Comparison of ENCODE assay signal across 23 cellular contexts in genomic region chr20:59629141-59630045, GRCh38. TPM values are rescaled to one million over a fixed set of nuclear protein-coding genes. Genes with fewer than 3 reads are reported as not detected.
DNase-seq lines count a peak whose midpoint lies in the region; ATAC-seq, FAIRE-seq and TF ChIP-seq lines count a peak whose summit lies in the region.
"Had no signal": no experiment of that assay in that cellular context is flagged by ENCODE, and none has a peak within 500 bp of the region (broad histone marks: within the 10 kb centered on the region; RNA-seq: fewer than 3 reads in every experiment).

No MANE protein-coding gene starts in this region.

- peak overlapping the region; percentile 97 for H3K27ac ChIP-seq in angular gyrus (ENCODE audit: low read depth, low read length)
- peak overlapping the region; percentile 98 for H3K27ac ChIP-seq in layer of hippocampus (ENCODE audit: low read depth, low read length)
- H3K27ac ChIP-seq in sigmoid colon, result no peak overlapping the region
- H3K27ac ChIP-seq in CD8-positive, alpha-beta memory T cell (ENCODE audit: low read depth, low read length), result no peak overlapping the region
- H3K27ac ChIP-seq: C4-2B, HL-60 had no signal

- H3K4me1 Mint-ChIP-seq in CD8-positive, alpha-beta memory T cell, result no peaks in the 10 kb centered on the region
- H3K4me1 Mint-ChIP-seq in activated T-cell treated with anti-CD3 and anti-CD28 coated beads, Interleukin-2, amount 50 U/mL, for 4 hours (ENCODE audit: low read depth), result no peaks in the 10 kb centered on the region
- H3K4me1 Mint-ChIP-seq: GM23338 had no signal

- no peak overlapping the region for H3K27ac Mint-ChIP-seq in CD8-positive, alpha-beta memory T cell
- H3K27ac Mint-ChIP-seq: CD4-positive, alpha-beta T cell; GM23338 had no signal

- POLR2A ChIA-PET in CD8-positive, alpha-beta memory T cell (lab: Charles Lee), result no interaction called here

- CTCF ChIA-PET in CD8-positive, alpha-beta memory T cell (lab: Charles Lee), result no interaction called here

- peaks cover 6 to 10% of the 10 kb centered on the region in 2 donors for H3K27me3 Mint-ChIP-seq in CD8-positive, alpha-beta memory T cell
- peaks cover 11% of the 10 kb centered on the region for H3K27me3 Mint-ChIP-seq in activated T-cell treated with anti-CD3 and anti-CD28 coated beads, Interleukin-2, amount 50 U/mL, for 4 hours (ENCODE audit: low read depth)

- no peak for TF ChIP-seq POLR2A in sigmoid colon (IDR thresholded peaks at IDR 0.05)

- no peak for TF ChIP-seq CTCF in sigmoid colon (IDR thresholded peaks at IDR 0.05)

- no peaks in the 10 kb centered on the region for H3K9me3 ChIP-seq in sigmoid colon
- no peaks in the 10 kb centered on the region for H3K9me3 ChIP-seq in CD8-positive, alpha-beta memory T cell (ENCODE audit: low read length)
- H3K9me3 ChIP-seq: BE2C had no signal

- no peak for DNase-seq in HTR-8/SVneo (ENCODE audit: insufficient read length, low spot score)
- peak; percentile 40 for DNase-seq in sigmoid colon
- no peak for DNase-seq in CD8-positive, alpha-beta memory T cell
- DNase-seq in NCI-H146 (lab: John Stamatoyannopoulos, UW), result no peak
- no peak for DNase-seq in activated T-cell treated with anti-CD3 and anti-CD28 coated beads, Interleukin-2, amount 50 U/mL, for 4 hours
- DNase-seq: ACHN; BE2C; Calu3; CD4-positive, alpha-beta T cell; DMS79 treated with DMSO at 0.1 percent for 48 hours; GF-D8; HCEC 1CT; IMR-90 had no signal

- no peak for TF ChIP-seq EP300 in sigmoid colon (IDR thresholded peaks at IDR 0.05)

- H3K4me3 Mint-ChIP-seq in CD8-positive, alpha-beta memory T cell, result no peak overlapping the region
- no peak overlapping the region for H3K4me3 Mint-ChIP-seq in activated T-cell treated with anti-CD3 and anti-CD28 coated beads, Interleukin-2, amount 50 U/mL, for 4 hours
- H3K4me3 Mint-ChIP-seq: CD4-positive, alpha-beta T cell; GM23338 had no signal

- H3K36me3 Mint-ChIP-seq in CD8-positive, alpha-beta memory T cell, result no peaks in the 10 kb centered on the region
- H3K36me3 Mint-ChIP-seq in activated T-cell treated with anti-CD3 and anti-CD28 coated beads, Interleukin-2, amount 50 U/mL, for 4 hours (ENCODE audit: insufficient read depth), result no peaks in the 10 kb centered on the region

- no peak overlapping the region for H3K4me3 ChIP-seq in sigmoid colon
- no peak overlapping the region for H3K4me3 ChIP-seq in CD8-positive, alpha-beta memory T cell (ENCODE audit: low read length)
- H3K4me3 ChIP-seq: GM23338, K562 had no signal

- no peak for ATAC-seq in HG02870 (IDR thresholded peaks at IDR 0.05; ENCODE audit: unreplicated experiment)
- ATAC-seq in activated T-cell treated with anti-CD3 and anti-CD28 coated beads, Interleukin-2, amount 50 U/mL, for 4 hours, result no peak
- ATAC-seq: GM23338, K562 had no signal

- no peaks in the 10 kb centered on the region for H3K36me3 ChIP-seq in sigmoid colon
- no peaks in the 10 kb centered on the region for H3K36me3 ChIP-seq in CD8-positive, alpha-beta memory T cell (ENCODE audit: insufficient read depth, low read length)
- H3K36me3 ChIP-seq: BE2C had no signal

- H3K27me3 ChIP-seq in layer of hippocampus (ENCODE audit: control insufficient read depth, insufficient read depth, low read length), result no peaks in the 10 kb centered on the region
- peaks cover 0 to 8% (median 0%) of the 10 kb centered on the region in 3 donors for H3K27me3 ChIP-seq in sigmoid colon
- no peaks in the 10 kb centered on the region for H3K27me3 ChIP-seq in CD8-positive, alpha-beta memory T cell (ENCODE audit: insufficient read depth, low read length, poor library complexity, severe bottlenecking)

- WGBS in sigmoid colon, 2 donors, result 78 to 86% methylated on average over 15 of the region's 16 CpGs

- intact Hi-C loops in sigmoid colon (cut with DNase I), result no loop called here

- peak; percentile 44 for FAIRE-seq in HTR-8/SVneo (lab: Jason Lieb, UNC)
- FAIRE-seq: A204.1, H54, K562 had no signal

- H3K9me3 Mint-ChIP-seq in CD8-positive, alpha-beta memory T cell, result peaks cover 0 to 1% (median 0%) of the 10 kb centered on the region in 5 donors
- no peaks in the 10 kb centered on the region for H3K9me3 Mint-ChIP-seq in activated T-cell treated with anti-CD3 and anti-CD28 coated beads, Interleukin-2, amount 50 U/mL, for 4 hours
- H3K9me3 Mint-ChIP-seq: CD4-positive, alpha-beta T cell had no signal

- no peaks in the 10 kb centered on the region for H3K4me1 ChIP-seq in sigmoid colon
- H3K4me1 ChIP-seq in CD8-positive, alpha-beta memory T cell (ENCODE audit: insufficient read depth, low read length), result no peaks in the 10 kb centered on the region
- H3K4me1 ChIP-seq: BE2C had no signal

RNA-seq across cellular contexts. Expression of gene PHACTR3, which starts 25.1 kb away (rescaled TPM):
- 1 to 10 TPM in 1 of 4 donors, under 1 TPM in 3; 0.28 to 1.4 (median 0.57) TPM for total RNA-seq in sigmoid colon
- 1 to 10 TPM in 2 of 3 donors, under 1 TPM in 1; under 0.01 to 1.5 (median 1.4) TPM for polyA plus RNA-seq in sigmoid colon
- not detected for total RNA-seq in CD8-positive, alpha-beta memory T cell
- polyA plus RNA-seq in CD8-positive, alpha-beta memory T cell, result not detected
- under 1 TPM in 1 of 3 donors, not detected in 2; 0.11 TPM for total RNA-seq in activated T-cell treated with anti-CD3 and anti-CD28 coated beads, Interleukin-2, amount 50 U/mL, for 4 hours
- total RNA-seq: CD4-positive, alpha-beta T cell; HT1080; IMR-90; K562 had no signal
- polyA plus RNA-seq: IMR-90, K562 had no signal

Comparison
In these comparisons a context has a peak if more than half of its experiments do, and no peak if none do; other contexts are left out.
1. H3K27ac ChIP-seq: peak in angular gyrus (single experiment) and layer of hippocampus (single experiment); none in sigmoid colon (0 of 4) and CD8-positive, alpha-beta memory T cell (single experiment).